Comparison of ENCODE assay signal across 23 cellular contexts in genomic region chrX:107625776-107626175, GRCh38.
"Had no signal": no experiment of that assay in that cellular context is flagged by ENCODE, and none has a peak within 500 bp of the region (broad histone marks: within the 10 kb centered on the region; RNA-seq: fewer than 3 reads in every experiment).

No MANE protein-coding gene starts in this region.

- H3K4me1 ChIP-seq: foreskin keratinocyte, right atrium auricular region had no signal

- H3K4me2 ChIP-seq: hepatocyte, neural progenitor cell had no signal

- H3K4me3 ChIP-seq: esophagus muscularis mucosa, hepatocyte, left ventricle myocardium inferior, lower lobe of right lung, neural progenitor cell, ovary, right atrium auricular region, sigmoid colon, skin epidermis, stomach, thoracic aorta, transverse colon had no signal

- H3K27me3 ChIP-seq: esophagus muscularis mucosa, foreskin keratinocyte, hepatocyte, neural progenitor cell, ovary, right atrium auricular region, sigmoid colon, stomach, transverse colon had no signal

- H3K27ac ChIP-seq: epithelial cell of prostate, esophagus muscularis mucosa, foreskin keratinocyte, hepatocyte, left ventricle myocardium inferior, lower lobe of right lung, neural progenitor cell, ovary, right atrium auricular region, sigmoid colon, skin epidermis, stomach, thoracic aorta, transverse colon had no signal

- DNase-seq: effector memory CD8-positive, alpha-beta T cell; foreskin keratinocyte; head of caudate nucleus; kidney; left cardiac atrium; left ventricle myocardium inferior; lower lobe of right lung; nucleus accumbens; ovary; sigmoid colon; stimulated activated CD4-positive, alpha-beta T cell treated with anti-CD3 and anti-CD28 coated beads, Interleukin-2, amount 100 ng/mL, for 24 hours; stimulated activated CD4-positive, alpha-beta T cell treated with anti-CD3 and anti-CD28 coated beads, Interleukin-4, amount 100 ng/mL, for 4 hours; stimulated activated naive CD4-positive, alpha-beta T cell; stomach; substantia nigra; transverse colon had no signal

- H3K36me3 ChIP-seq: esophagus muscularis mucosa, left ventricle myocardium inferior, lower lobe of right lung, neural progenitor cell, ovary, right atrium auricular region, sigmoid colon, stomach, thoracic aorta, transverse colon had no signal

- H3K9me3 ChIP-seq: esophagus muscularis mucosa, left ventricle myocardium inferior, lower lobe of right lung, ovary, sigmoid colon, thoracic aorta, transverse colon had no signal

- H2AFZ ChIP-seq: hepatocyte, neural progenitor cell had no signal
